Comparison of ENCODE assay signal across 28 cellular contexts in the genomic region with DNA sequence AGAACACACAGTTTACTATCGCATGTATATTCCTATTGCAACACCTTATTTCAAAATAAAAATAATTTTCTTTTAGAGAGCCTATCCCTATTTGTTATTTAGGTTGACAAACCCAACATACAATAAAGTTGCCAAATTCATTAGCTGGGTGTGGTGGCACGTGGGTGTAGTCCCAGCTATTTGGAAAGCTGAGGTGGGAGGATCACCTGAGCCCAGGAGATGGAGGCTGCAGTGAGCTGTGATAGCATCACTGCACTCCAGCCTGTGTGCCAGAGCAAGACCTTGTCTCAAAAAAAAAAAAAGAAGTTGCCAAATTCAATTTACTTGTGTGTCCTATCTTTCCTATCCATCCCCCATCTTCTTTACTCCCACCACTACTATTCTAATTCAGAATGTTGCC. TPM values are rescaled to one million over a fixed set of nuclear protein-coding genes. Genes with fewer than 3 reads are reported as not detected.
"Had no signal": no experiment of that assay in that cellular context is flagged by ENCODE, and none has a peak within 500 bp of the region (broad histone marks: within the 10 kb centered on the region; RNA-seq: fewer than 3 reads in every experiment).

No MANE protein-coding gene starts in this region.

- H3K9me3 Mint-ChIP-seq: naive thymus-derived CD4-positive, alpha-beta T cell; natural killer cell; nephron; neural crest cell; stimulated activated memory B cell treated with anti-CD40 and anti-IgM and Interleukin-4, amounts not matched to agents 10 μg/mL and 1 μg/mL and 100 μg/mL, for 72 hours; stimulated activated naive CD8-positive, alpha-beta T cell treated with anti-CD3 and anti-CD28 coated beads, Interleukin-15, amount 100 ng/mL, for 72 hours; type B pancreatic cell had no signal

- H3K27ac Mint-ChIP-seq: naive thymus-derived CD4-positive, alpha-beta T cell; natural killer cell; nephron; stimulated activated memory B cell treated with anti-CD40 and anti-IgM and Interleukin-4, amounts not matched to agents 10 μg/mL and 1 μg/mL and 100 μg/mL, for 72 hours; stimulated activated naive CD8-positive, alpha-beta T cell treated with anti-CD3 and anti-CD28 coated beads, Interleukin-15, amount 100 ng/mL, for 72 hours; type B pancreatic cell had no signal

- H3K36me3 ChIP-seq: neutrophil, pancreas, prostate gland, right lobe of liver, sigmoid colon, suprapubic skin, tibial artery, transverse colon, upper lobe of right lung, uterus had no signal

- H3K4me3 Mint-ChIP-seq: naive thymus-derived CD4-positive, alpha-beta T cell; natural killer cell; nephron; neural crest cell; stimulated activated memory B cell treated with anti-CD40 and anti-IgM and Interleukin-4, amounts not matched to agents 10 μg/mL and 1 μg/mL and 100 μg/mL, for 72 hours; stimulated activated naive CD8-positive, alpha-beta T cell treated with anti-CD3 and anti-CD28 coated beads, Interleukin-15, amount 100 ng/mL, for 72 hours; type B pancreatic cell had no signal

- DNase-seq: naive thymus-derived CD4-positive, alpha-beta T cell; natural killer cell; pancreas; right cardiac atrium; right lobe of liver; sigmoid colon; small intestine; stimulated activated CD4-positive, alpha-beta T cell treated with anti-CD3 and anti-CD28 coated beads, Interleukin-15, amount 100 ng/mL, for 24 hours; stimulated activated CD4-positive, alpha-beta T cell treated with anti-CD3 and anti-CD28 coated beads, Interleukin-2, amount 100 ng/mL, for 24 hours; stimulated activated CD4-positive, alpha-beta T cell treated with anti-CD3 and anti-CD28 coated beads, Interleukin-2, amount 100 ng/mL, for 48 hours; stimulated activated CD4-positive, alpha-beta T cell treated with anti-CD3 and anti-CD28 coated beads, Interleukin-4, amount 100 ng/mL, for 24 hours; stimulated activated CD8-positive, alpha-beta memory T cell treated with anti-CD3 and anti-CD28 coated beads, Interleukin-4, amount 100 ng/mL, for 48 hours; stimulated activated naive CD4-positive, alpha-beta T cell; stimulated activated naive CD8-positive, alpha-beta T cell treated with anti-CD3 and anti-CD28 coated beads, Interleukin-15, amount 100 ng/mL, for 72 hours; stimulated activated naive CD8-positive, alpha-beta T cell treated with anti-CD3 and anti-CD28 coated beads, Interleukin-15, Interleukin-2, amounts not matched to agents 100 U/mL and 50 U/mL, for 24 hours; substantia nigra; testis; tibial artery; transverse colon; upper lobe of right lung; uterus had no signal

- H3K9me3 ChIP-seq: neutrophil, pancreas, prostate gland, right lobe of liver, sigmoid colon, suprapubic skin, testis, tibial artery, transverse colon, upper lobe of right lung, uterus had no signal

- H3K4me1 Mint-ChIP-seq: naive thymus-derived CD4-positive, alpha-beta T cell; natural killer cell; stimulated activated naive CD8-positive, alpha-beta T cell treated with anti-CD3 and anti-CD28 coated beads, Interleukin-15, amount 100 ng/mL, for 72 hours had no signal

- H3K4me3 ChIP-seq: pancreas, prostate gland, right lobe of liver, sigmoid colon, suprapubic skin, testis, tibial artery, transverse colon, upper lobe of right lung, uterus had no signal

- H3K27me3 Mint-ChIP-seq: stimulated activated memory B cell treated with anti-CD40 and anti-IgM and Interleukin-4, amounts not matched to agents 10 μg/mL and 1 μg/mL and 100 μg/mL, for 72 hours; stimulated activated naive CD8-positive, alpha-beta T cell treated with anti-CD3 and anti-CD28 coated beads, Interleukin-15, amount 100 ng/mL, for 72 hours had no signal

- H3K4me1 ChIP-seq: prostate gland, sigmoid colon, suprapubic skin, testis, transverse colon, upper lobe of right lung, uterus had no signal

- H3K27ac ChIP-seq: neutrophil, pancreas, prostate gland, right lobe of liver, sigmoid colon, suprapubic skin, testis, tibial artery, transverse colon, upper lobe of right lung, uterus had no signal

- ATAC-seq: naive thymus-derived CD4-positive, alpha-beta T cell; natural killer cell; pancreas; right cardiac atrium; right lobe of liver; stimulated activated memory B cell treated with anti-CD40 and anti-IgM and Interleukin-4, amounts not matched to agents 10 μg/mL and 1 μg/mL and 100 μg/mL, for 72 hours; stimulated activated naive CD8-positive, alpha-beta T cell treated with anti-CD3 and anti-CD28 coated beads, Interleukin-15, amount 100 ng/mL, for 72 hours; stimulated activated naive CD8-positive, alpha-beta T cell treated with anti-CD3 and anti-CD28 coated beads, Interleukin-15, Interleukin-2, amounts not matched to agents 100 U/mL and 50 U/mL, for 24 hours; upper lobe of right lung had no signal

- H3K36me3 Mint-ChIP-seq: naive thymus-derived CD4-positive, alpha-beta T cell; natural killer cell had no signal

RNA-seq across cellular contexts. Expression of gene DENND5B, which starts 23.9 kb away (rescaled TPM):
- polyA plus RNA-seq: naive thymus-derived CD4-positive, alpha-beta T cell had no signal
